Comparison of ENCODE assay signal across 32 cellular contexts in genomic region chr4:149746281-149746680, GRCh38.
DNase-seq lines count a peak whose midpoint lies in the region; ATAC-seq and TF ChIP-seq lines count a peak whose summit lies in the region.
"Had no signal": no experiment of that assay in that cellular context is flagged by ENCODE, and none has a peak within 500 bp of the region (broad histone marks: within the 10 kb centered on the region; RNA-seq: fewer than 3 reads in every experiment).

No MANE protein-coding gene starts in this region.

- DNase-seq in A673 (ENCODE audit: low spot score): peak; percentile 79
- DNase-seq in Caco-2: no peak
- peak; percentile 82 for DNase-seq in SK-N-MC (ENCODE audit: low read depth, low spot score)
- DNase-seq in natural killer cell: no peak
- DNase-seq in NCI-H146 treated with DMSO at 0.1 percent for 48 hours (lab: John Stamatoyannopoulos, UW; ENCODE audit: unreplicated experiment): no peak
- DNase-seq: 8988T; ACHN; AML-193; BE2C; C1 segment of cervical spinal cord; Calu3; CD4-positive, alpha-beta memory T cell; CD4-positive, alpha-beta T cell; CD4-positive, CD25-positive, alpha-beta regulatory T cell; CD8-positive, alpha-beta memory T cell; CD8-positive, alpha-beta T cell; COR-L47; DMS 273 treated with DMSO at 0.1 percent for 48 hours; DMS153; DMS53; DMS79; DMS79 treated with DMSO at 0.1 percent for 48 hours; DND-41; EL had no signal

- H3K4me3 ChIP-seq in A673 (ENCODE audit: low read depth, low read length, poor library complexity, severe bottlenecking) (no peak overlapping the region), Caco-2 (ENCODE audit: low read depth, low read length) (no peak overlapping the region), SK-N-MC (peak overlapping the region; percentile 8; the same call in 1 of the 2 replicates)
- H3K4me3 ChIP-seq: A549; BLaER1; BLaER1 treated with 17β-estradiol and CSF1 and Interleukin-3, amounts not matched to agents 10 nM and 100 nM had no signal

- H3K27me3 Mint-ChIP-seq in Caco-2 (ENCODE audit: insufficient read depth, unreplicated experiment) (no peaks in the 10 kb centered on the region), natural killer cell (ENCODE audit: low read depth in 2 of 2) (no peaks in the 10 kb centered on the region)
- H3K27me3 Mint-ChIP-seq: B cell; CD4-positive, alpha-beta memory T cell; CD4-positive, alpha-beta T cell; CD4-positive, CD25-positive, alpha-beta regulatory T cell; CD8-positive, alpha-beta memory T cell had no signal

- peaks cover 23% of the 10 kb centered on the region for H3K4me1 ChIP-seq in A673 (ENCODE audit: insufficient read depth, low read length, poor library complexity, severe bottlenecking)
- peaks cover 20% of the 10 kb centered on the region for H3K4me1 ChIP-seq in Caco-2
- H3K4me1 ChIP-seq: A549, BE2C, BLaER1 had no signal

- H3K9me3 Mint-ChIP-seq in Caco-2 (ENCODE audit: unreplicated experiment): peaks cover 10% of the 10 kb centered on the region
- peaks cover 6 to 8% of the 10 kb centered on the region in 2 donors for H3K9me3 Mint-ChIP-seq in natural killer cell
- H3K9me3 Mint-ChIP-seq: CD4-positive, alpha-beta memory T cell; CD4-positive, alpha-beta T cell; CD8-positive, alpha-beta memory T cell; CD8-positive, alpha-beta T cell had no signal

- H3K9me3 ChIP-seq in A673 (ENCODE audit: low read depth, low read length, poor library complexity, severe bottlenecking) (no peaks in the 10 kb centered on the region), Caco-2 (no peaks in the 10 kb centered on the region), SK-N-MC (ENCODE audit: low read depth, low read length) (no peaks in the 10 kb centered on the region)
- H3K9me3 ChIP-seq: A549; BE2C; BLaER1; BLaER1 treated with 17β-estradiol and CSF1 and Interleukin-3, amounts not matched to agents 10 nM and 100 nM had no signal

- POLR2A ChIA-PET in A673 (lab: Charles Lee; ENCODE audit: low non-redundant PET) (no interaction called here), Caco-2 (lab: Charles Lee) (no interaction called here)

- no peak overlapping the region for H3K9ac ChIP-seq in SK-N-MC (ENCODE audit: insufficient read length)
- H3K9ac ChIP-seq: BLaER1; BLaER1 treated with 17β-estradiol and CSF1 and Interleukin-3, amounts not matched to agents 10 nM and 100 nM had no signal

- H3K27ac ChIP-seq in A673 (ENCODE audit: low read depth, low read length, poor library complexity, severe bottlenecking): no peak overlapping the region
- peak overlapping the region; percentile 40 for H3K27ac ChIP-seq in SK-N-MC
- H3K27ac ChIP-seq: 22Rv1; A549; BLaER1; BLaER1 treated with 17β-estradiol and CSF1 and Interleukin-3, amounts not matched to agents 10 nM and 100 nM; C4-2B had no signal

- intact Hi-C loops in A673 (cut with micrococcal nuclease; ENCODE audit: unreplicated experiment) (loop anchor here (10.0 kb wide), 1 partner anchor 371 kb away; no protein-coding TSS in a partner anchor), Caco-2 (cut with micrococcal nuclease; ENCODE audit: unreplicated experiment) (no loop called here), natural killer cell (cut with micrococcal nuclease) (no loop called here)

- H3K36me3 Mint-ChIP-seq in Caco-2 (ENCODE audit: insufficient read depth, unreplicated experiment): no peaks in the 10 kb centered on the region
- H3K36me3 Mint-ChIP-seq in natural killer cell: no peaks in the 10 kb centered on the region
- H3K36me3 Mint-ChIP-seq: CD14-positive monocyte; CD4-positive, alpha-beta memory T cell; CD4-positive, CD25-positive, alpha-beta regulatory T cell; CD8-positive, alpha-beta memory T cell; CD8-positive, alpha-beta T cell had no signal

- H3K27ac Mint-ChIP-seq in Caco-2 (ENCODE audit: unreplicated experiment): peak overlapping the region; percentile 34
- no peak overlapping the region for H3K27ac Mint-ChIP-seq in natural killer cell
- H3K27ac Mint-ChIP-seq: B cell; CD14-positive monocyte; CD4-positive, alpha-beta memory T cell; CD4-positive, alpha-beta T cell; CD4-positive, CD25-positive, alpha-beta regulatory T cell; CD8-positive, alpha-beta memory T cell; CD8-positive, alpha-beta T cell had no signal

- H3K4me1 Mint-ChIP-seq in Caco-2 (ENCODE audit: low read depth, unreplicated experiment) (peaks cover 17% of the 10 kb centered on the region), natural killer cell (no peaks in the 10 kb centered on the region)
- H3K4me1 Mint-ChIP-seq: B cell; CD14-positive monocyte; CD4-positive, alpha-beta memory T cell; CD4-positive, CD25-positive, alpha-beta regulatory T cell; CD8-positive, alpha-beta memory T cell had no signal

- no peak for TF ChIP-seq CTCF in A673 (conservative IDR thresholded peaks at IDR 0.05; ENCODE audit: low read depth, low read length)
- no peak for TF ChIP-seq CTCF in Caco-2 (IDR thresholded peaks at IDR 0.05; ENCODE audit: insufficient read depth in 1 of 2, low read depth in 1 of 2, low read length in 1 of 2, severe bottlenecking in 1 of 2, unreplicated experiment in 1 of 2)
- TF ChIP-seq CTCF in natural killer cell (IDR thresholded peaks at IDR 0.05): no peak

- no peaks in the 10 kb centered on the region for H3K36me3 ChIP-seq in A673 (ENCODE audit: insufficient read depth, low read length, poor library complexity, severe bottlenecking)
- H3K36me3 ChIP-seq in Caco-2 (ENCODE audit: control insufficient read depth, insufficient read depth, low read length): no peaks in the 10 kb centered on the region
- no peaks in the 10 kb centered on the region for H3K36me3 ChIP-seq in SK-N-MC (ENCODE audit: insufficient read depth, low read length)
- H3K36me3 ChIP-seq: BE2C; BLaER1; BLaER1 treated with 17β-estradiol and CSF1 and Interleukin-3, amounts not matched to agents 10 nM and 100 nM had no signal

- H3K27me3 ChIP-seq in A673 (replicated peaks; ENCODE audit: insufficient read depth, low read depth, low read length, poor library complexity) (no peaks in the 10 kb centered on the region), Caco-2 (replicated peaks; ENCODE audit: control insufficient read depth, insufficient read depth, low read length) (no peaks in the 10 kb centered on the region)
- H3K27me3 ChIP-seq: BLaER1; BLaER1 treated with 17β-estradiol and CSF1 and Interleukin-3, amounts not matched to agents 10 nM and 100 nM had no signal

- CTCF ChIA-PET in A673 (lab: Charles Lee): no interaction called here
- CTCF ChIA-PET in Caco-2 (lab: Charles Lee): no interaction called here

- BruUV-seq in A673 (replicated peaks; lab: Mats Ljungman, UMichigan) (no TSS peak), Caco-2 (replicated peaks; lab: Mats Ljungman, UMichigan) (no TSS peak)

- no peak for ATAC-seq in natural killer cell
- no peak for ATAC-seq in HG03342 (IDR thresholded peaks at IDR 0.05; ENCODE audit: unreplicated experiment)
- ATAC-seq: A549; CD8-positive, alpha-beta T cell had no signal

- H3K4me3 Mint-ChIP-seq in Caco-2 (ENCODE audit: unreplicated experiment) (no peak overlapping the region), natural killer cell (no peak overlapping the region)
- H3K4me3 Mint-ChIP-seq: B cell; CD14-positive monocyte; CD4-positive, alpha-beta memory T cell; CD4-positive, alpha-beta T cell; CD4-positive, CD25-positive, alpha-beta regulatory T cell; CD8-positive, alpha-beta memory T cell; CD8-positive, alpha-beta T cell had no signal

Comparison
In these comparisons a context has a peak if more than half of its experiments do, and no peak if none do; other contexts are left out.
1. DNase-seq: peak in A673 (single experiment) and SK-N-MC (single experiment); none in Caco-2 (0 of 2), natural killer cell (single experiment) and NCI-H146 treated with DMSO at 0.1 percent for 48 hours (single experiment).